9 cellular contexts compared by ENCODE assay signal in the genomic region with DNA sequence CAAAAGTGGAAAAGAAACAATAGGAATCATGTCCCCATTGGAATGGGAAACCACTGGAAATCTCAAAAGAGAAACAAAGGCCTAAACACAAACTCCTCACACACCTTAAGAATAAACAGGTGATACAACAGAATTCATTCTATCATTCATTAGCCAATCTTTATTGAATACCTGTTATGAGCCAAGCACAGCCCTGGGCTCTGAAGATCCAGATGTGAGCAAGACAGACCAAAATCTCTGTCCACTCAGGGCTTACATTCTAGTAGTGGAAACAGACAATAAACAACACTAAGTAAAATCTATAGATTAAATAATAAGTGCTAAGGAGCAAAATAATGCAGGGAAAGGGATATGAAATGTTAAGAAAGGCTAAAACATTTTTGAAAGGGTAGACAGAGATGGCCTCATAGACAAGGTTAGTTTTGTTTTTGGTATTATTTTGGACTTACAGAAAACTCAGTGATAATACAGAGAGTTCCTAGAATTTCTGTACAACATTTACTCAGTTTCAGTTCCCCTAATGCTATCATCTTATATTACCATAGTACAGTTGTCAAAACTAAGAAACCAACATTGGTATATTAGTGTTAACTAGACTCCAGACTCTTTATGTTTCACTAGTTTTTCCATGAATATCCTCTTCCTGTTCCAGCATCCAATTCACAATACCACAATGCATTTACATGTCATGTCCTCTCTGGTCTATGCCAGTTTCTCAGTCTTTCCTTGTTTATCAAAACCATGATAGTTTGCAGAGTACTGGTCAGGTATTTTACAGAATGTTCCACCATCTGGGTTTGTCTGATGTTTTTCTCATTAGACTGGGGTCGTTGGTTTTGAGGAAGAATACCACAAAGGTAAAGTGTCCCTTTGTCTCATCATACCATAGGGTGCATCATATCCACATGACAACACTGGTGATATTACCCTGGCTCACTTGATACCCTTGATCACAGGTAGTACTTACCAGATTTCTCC.
DNase-seq lines count a peak whose midpoint lies in the region; ATAC-seq and TF ChIP-seq lines count a peak whose summit lies in the region.
"Had no signal": no experiment of that assay in that cellular context is flagged by ENCODE, and none has a peak within 500 bp of the region (broad histone marks: within the 10 kb centered on the region; RNA-seq: fewer than 3 reads in every experiment).

No MANE protein-coding gene starts in this region.

- ATAC-seq in GM18909 (IDR thresholded peaks at IDR 0.05; ENCODE audit: poor library complexity, unreplicated experiment) (peak; percentile 93), GM21619 (IDR thresholded peaks at IDR 0.05; ENCODE audit: unreplicated experiment) (peak; percentile 92), HG03354 (IDR thresholded peaks at IDR 0.05; ENCODE audit: poor library complexity, severe bottlenecking, unreplicated experiment) (peak; percentile 92)

- H3K27ac ChIP-seq in WERI-Rb-1: no peak overlapping the region

- no peaks in the 10 kb centered on the region for H3K27me3 ChIP-seq in WERI-Rb-1 (ENCODE audit: insufficient read depth, low read depth, severe bottlenecking)

- no peak overlapping the region for H3K4me3 Mint-ChIP-seq in nephron
- H3K4me3 Mint-ChIP-seq: brain had no signal

- H3K36me3 ChIP-seq in WERI-Rb-1: peaks cover 1% of the 10 kb centered on the region; the same call in 1 of the 2 replicates

- no peaks in the 10 kb centered on the region for H3K9me3 ChIP-seq in WERI-Rb-1 (ENCODE audit: severe bottlenecking)

- peaks cover 39% of the 10 kb centered on the region for H3K4me1 Mint-ChIP-seq in nephron

- H3K27me3 Mint-ChIP-seq in nephron (ENCODE audit: low read depth): no peaks in the 10 kb centered on the region
- H3K27me3 Mint-ChIP-seq: brain had no signal

- H3K27ac Mint-ChIP-seq in nephron: peak overlapping the region in 2 of 3 experiments; percentile 26 to 40

- no peak overlapping the region for H3K4me3 ChIP-seq in WERI-Rb-1 (ENCODE audit: low read depth, low read length)

- no peaks in the 10 kb centered on the region for H3K9me3 Mint-ChIP-seq in nephron

- H3K36me3 Mint-ChIP-seq in nephron (ENCODE audit: low read depth): no peaks in the 10 kb centered on the region

- DNase-seq in NCI-H2107 treated with DMSO at 0.1 percent for 48 hours (lab: John Stamatoyannopoulos, UW; ENCODE audit: unreplicated experiment): no peak
- DNase-seq in WERI-Rb-1: no peak
- no peak for DNase-seq in DMS53 treated with DMSO at 0.1 percent for 48 hours (lab: John Stamatoyannopoulos, UW; ENCODE audit: unreplicated experiment)
- DNase-seq: activated CD4-positive, alpha-beta T cell treated with anti-CD3 and anti-CD28 coated beads for 48 hours had no signal

- no peak for TF ChIP-seq CTCF in nephron (IDR thresholded peaks at IDR 0.05; ENCODE audit: unreplicated experiment in 3 of 3)
- no peak for TF ChIP-seq CTCF in WERI-Rb-1 (IDR thresholded peaks at IDR 0.05; ENCODE audit: low read depth, low read length)
